In the genomic region with DNA sequence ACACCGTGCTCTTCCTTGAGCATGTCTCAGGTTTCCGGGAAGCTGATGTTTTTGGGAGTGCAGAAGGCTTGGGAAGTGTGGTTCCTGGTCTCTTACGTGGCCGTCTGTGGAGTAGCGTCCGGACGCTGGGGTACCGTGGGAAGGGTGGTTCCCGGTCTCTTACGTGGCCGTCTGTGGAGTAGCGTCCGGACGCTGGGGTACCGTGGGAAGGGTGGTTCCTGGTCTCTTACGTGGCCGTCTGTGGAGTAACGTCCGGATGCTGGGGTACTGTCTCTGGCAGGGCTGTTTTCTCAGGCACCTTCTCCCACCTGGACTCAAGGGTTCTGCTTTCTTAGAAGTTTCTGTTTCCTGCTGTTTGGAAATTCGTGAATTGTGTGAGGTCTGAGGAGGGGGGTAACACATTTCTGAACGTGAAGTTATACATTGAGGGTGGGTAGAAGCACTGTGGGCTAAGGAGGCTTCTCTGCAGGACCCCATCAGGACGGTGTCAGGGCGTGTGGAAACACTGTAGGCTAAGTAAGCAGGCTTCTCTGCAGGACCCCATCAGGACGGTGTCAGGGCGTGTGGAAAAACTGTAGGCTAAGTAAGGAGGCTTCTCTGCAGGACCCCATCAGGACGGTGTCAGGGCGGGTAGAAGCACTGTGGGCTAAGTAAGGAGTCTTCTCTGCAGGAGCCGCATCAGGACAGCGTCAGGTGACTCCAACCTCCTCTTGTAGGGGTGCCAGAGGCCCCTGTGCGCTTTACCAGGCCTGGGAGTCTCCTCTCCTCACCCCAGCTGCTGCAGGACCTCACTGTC, we compare ENCODE assay signal across 10 cellular contexts. TPM values are rescaled to one million over a fixed set of nuclear protein-coding genes. Genes with fewer than 3 reads are reported as not detected.
DNase-seq lines count a peak whose midpoint lies in the region; ATAC-seq and TF ChIP-seq lines count a peak whose summit lies in the region.
"Had no signal": no experiment of that assay in that cellular context is flagged by ENCODE, and none has a peak within 500 bp of the region (broad histone marks: within the 10 kb centered on the region; RNA-seq: fewer than 3 reads in every experiment).

No MANE protein-coding gene starts in this region.

- ATAC-seq in activated CD8-positive, alpha-beta T cell treated with anti-CD3 and anti-CD28 coated beads for 36 hours, result peak; percentile 6
- ATAC-seq in HG03025 (IDR thresholded peaks at IDR 0.05; ENCODE audit: low FRiP score, unreplicated experiment) (no peak), HG02623 (IDR thresholded peaks at IDR 0.05; ENCODE audit: unreplicated experiment) (no peak), HG02885 (IDR thresholded peaks at IDR 0.05; ENCODE audit: poor library complexity, unreplicated experiment) (no peak)

- DNase-seq in GM12865 (ENCODE audit: low read depth), result no peak
- DNase-seq in activated CD8-positive, alpha-beta T cell treated with anti-CD3 and anti-CD28 coated beads for 36 hours, result peak; percentile 32
- DNase-seq in iPS-NIHi7 (ENCODE audit: extremely low spot score), result peak; percentile 5
- DNase-seq in HK-2 (ENCODE audit: unreplicated experiment), result no peak

- H3K27ac Mint-ChIP-seq in activated CD8-positive, alpha-beta T cell treated with anti-CD3 and anti-CD28 coated beads for 36 hours, result peak overlapping the region; percentile 99

- no peaks in the 10 kb centered on the region for H3K27me3 Mint-ChIP-seq in activated CD8-positive, alpha-beta T cell treated with anti-CD3 and anti-CD28 coated beads for 36 hours

- intact Hi-C loops in activated CD8-positive, alpha-beta T cell treated with anti-CD3 and anti-CD28 coated beads for 36 hours (cut with micrococcal nuclease), result no loop called here

- no peaks in the 10 kb centered on the region for H3K36me3 Mint-ChIP-seq in activated CD8-positive, alpha-beta T cell treated with anti-CD3 and anti-CD28 coated beads for 36 hours (ENCODE audit: low read depth)

- peak overlapping the region; percentile 40 for H3K4me3 ChIP-seq in GM12865 (ENCODE audit: low read depth, low read length)
- no peak overlapping the region for H3K4me3 ChIP-seq in skin epidermis
- H3K4me3 ChIP-seq: HAP-1 had no signal

- no peaks in the 10 kb centered on the region for H3K9me3 Mint-ChIP-seq in activated CD8-positive, alpha-beta T cell treated with anti-CD3 and anti-CD28 coated beads for 36 hours

- CTCF ChIA-PET in activated CD8-positive, alpha-beta T cell treated with anti-CD3 and anti-CD28 coated beads for 36 hours (lab: Charles Lee), result interaction anchor here (1.0 to 1.9 kb wide), 6 partner anchors 9 to 29 kb away, joined by 3 to 9 read pairs (median 3); no protein-coding TSS in a partner anchor

- peak overlapping the region; percentile 35 to 96 (median 86) for H3K27ac ChIP-seq in skin epidermis
- H3K27ac ChIP-seq: KMS-11 had no signal

- POLR2A ChIA-PET in activated CD8-positive, alpha-beta T cell treated with anti-CD3 and anti-CD28 coated beads for 36 hours (lab: Charles Lee), result interaction anchor here (0.8 to 5.8 kb wide), 8 partner anchors 10 to 186 kb away, joined by 3 to 41 read pairs (median 4); no protein-coding TSS in a partner anchor

- peak overlapping the region; percentile 72 for H3K4me3 Mint-ChIP-seq in activated CD8-positive, alpha-beta T cell treated with anti-CD3 and anti-CD28 coated beads for 36 hours

- peaks cover 63% of the 10 kb centered on the region for H3K4me1 Mint-ChIP-seq in activated CD8-positive, alpha-beta T cell treated with anti-CD3 and anti-CD28 coated beads for 36 hours (ENCODE audit: low read depth)

- TF ChIP-seq CTCF in GM12865 (IDR thresholded peaks at IDR 0.05; ENCODE audit: insufficient read depth, low read depth, low read length, missing control alignments), result no peak
- TF ChIP-seq CTCF in activated CD8-positive, alpha-beta T cell treated with anti-CD3 and anti-CD28 coated beads for 36 hours (IDR thresholded peaks at IDR 0.05), result no peak

RNA-seq across cellular contexts. Expression of a gene that starts 5.3 kb away (rescaled TPM):
- total RNA-seq in activated CD8-positive, alpha-beta T cell treated with anti-CD3 and anti-CD28 coated beads for 36 hours, result 10 to 100 TPM; 52.8 to 58.0 TPM

RNA-seq across cellular contexts. Expression of a gene that starts 12.2 kb away (rescaled TPM):
- 100 to 1,000 TPM; 296 to 304 TPM for total RNA-seq in activated CD8-positive, alpha-beta T cell treated with anti-CD3 and anti-CD28 coated beads for 36 hours

RNA-seq across cellular contexts. Expression of a gene that starts 18.4 kb away (rescaled TPM):
- 100 to 1,000 TPM; 540 to 549 TPM for total RNA-seq in activated CD8-positive, alpha-beta T cell treated with anti-CD3 and anti-CD28 coated beads for 36 hours

RNA-seq across cellular contexts. Expression of a gene that starts 26.7 kb away (rescaled TPM):
- total RNA-seq in activated CD8-positive, alpha-beta T cell treated with anti-CD3 and anti-CD28 coated beads for 36 hours, result not detected

RNA-seq across cellular contexts. Expression of a gene that starts 37.1 kb away (rescaled TPM):
- 100 to 1,000 TPM; 298 to 308 TPM for total RNA-seq in activated CD8-positive, alpha-beta T cell treated with anti-CD3 and anti-CD28 coated beads for 36 hours

Comparison
In these comparisons a context has a peak if more than half of its experiments do, and no peak if none do; other contexts are left out.
1. DNase-seq: peak in activated CD8-positive, alpha-beta T cell treated with anti-CD3 and anti-CD28 coated beads for 36 hours (single experiment) and iPS-NIHi7 (single experiment); none in GM12865 (single experiment) and HK-2 (single experiment).